Comparison of ENCODE assay signal across 20 cellular contexts in genomic region chr13:76644906-76645305, GRCh38.
"Had no signal": no experiment of that assay in that cellular context is flagged by ENCODE, and none has a peak within 500 bp of the region (broad histone marks: within the 10 kb centered on the region; RNA-seq: fewer than 3 reads in every experiment).

No MANE protein-coding gene starts in this region.

- H3K9me3 ChIP-seq: SJSA1 had no signal

- DNase-seq: KBM-7, MV-4-11, NCI-H1048, NCI-H1105, NCI-H1417, NCI-H1436 treated with DMSO at 0.1 percent for 48 hours, NCI-H1694, NCI-H1930, NCI-H2081 treated with DMSO at 0.1 percent for 48 hours, NCI-H2171, NCI-H226, NCI-H446, NCI-H510A, NCI-H69, NCI-H774, Right ventricle myocardium superior, RPMI8226, SIG-M5 had no signal

- H3K27ac ChIP-seq: SJSA1, SK-N-MC had no signal

- H3K4me3 ChIP-seq: SJSA1, SK-N-MC had no signal

- H3K27me3 ChIP-seq: SJSA1 had no signal

- H3K36me3 ChIP-seq: SJSA1 had no signal
